In the genomic region with DNA sequence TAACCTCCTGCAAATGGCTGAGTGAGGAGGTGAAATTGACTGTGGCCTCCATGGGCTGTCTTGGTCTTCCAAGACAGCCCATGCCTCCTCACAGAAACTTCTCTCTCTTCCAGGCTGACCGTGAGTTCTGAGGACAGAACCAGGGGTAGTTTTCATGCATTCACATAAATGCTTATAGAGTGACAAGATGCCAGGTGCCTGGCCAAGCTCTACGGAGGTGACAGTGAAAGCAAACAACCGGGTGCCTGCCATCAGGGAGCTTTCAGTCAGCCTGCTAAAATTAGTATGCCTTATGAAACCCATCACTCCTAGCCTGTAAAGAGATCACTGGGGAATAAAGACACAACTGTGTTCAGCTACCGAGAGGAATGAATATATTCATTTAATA, we compare ENCODE assay signal across 8 cellular contexts. TPM values are rescaled to one million over a fixed set of nuclear protein-coding genes. Genes with fewer than 3 reads are reported as not detected.
DNase-seq lines count a peak whose midpoint lies in the region; ATAC-seq and TF ChIP-seq lines count a peak whose summit lies in the region.

No MANE protein-coding gene starts in this region.

- H4K8ac ChIP-seq in mesendoderm (ENCODE audit: low read depth, low read length) = no peak overlapping the region

- no peak overlapping the region for H2BK15ac ChIP-seq in mesendoderm (replicated peaks; ENCODE audit: low read depth)

- H2BK5ac ChIP-seq in mesendoderm (ENCODE audit: low read length) = no peak overlapping the region

- no peaks in the 10 kb centered on the region for H3K36me3 Mint-ChIP-seq in activated T-cell treated with anti-CD3 and anti-CD28 coated beads, Interleukin-2, amount 50 U/mL, for 72 hours (ENCODE audit: insufficient read depth in 2 of 2)
- H3K36me3 Mint-ChIP-seq in type B pancreatic cell = no peaks in the 10 kb centered on the region

- H2AK5ac ChIP-seq in mesendoderm (ENCODE audit: low read length) = no peak overlapping the region

- no peak for TF ChIP-seq CTCF in type B pancreatic cell (conservative IDR thresholded peaks at IDR 0.05)

- no peak overlapping the region for H3K27ac Mint-ChIP-seq in activated T-cell treated with anti-CD3 and anti-CD28 coated beads, Interleukin-2, amount 50 U/mL, for 72 hours
- peak overlapping the region; percentile 93 for H3K27ac Mint-ChIP-seq in type B pancreatic cell

- no peak for DNase-seq in activated T-cell treated with anti-CD3 and anti-CD28 coated beads, Interleukin-2, amount 50 U/mL, for 72 hours
- no peak for DNase-seq in activated T-cell treated with anti-CD3 and anti-CD28 coated beads for 4 hours
- DNase-seq in caudate nucleus (lab: John Stamatoyannopoulos, UW) = peak in 1 of 61 donors; percentile 42
- DNase-seq in mesendoderm = no peak
- no peak for DNase-seq in type B pancreatic cell (ENCODE audit: extremely low spot score, unreplicated experiment)
- DNase-seq in T-helper 9 cell = no peak
- DNase-seq in NCI-H526 treated with DMSO at 0.1 percent for 48 hours (lab: John Stamatoyannopoulos, UW) = no peak
- no peak for DNase-seq in OCI-M1 (lab: John Stamatoyannopoulos, UW)

- H3K4ac ChIP-seq in mesendoderm (ENCODE audit: low read depth, low read length) = no peak overlapping the region

- no peak overlapping the region for H4K5ac ChIP-seq in mesendoderm (ENCODE audit: low read length)

- H3K27me3 ChIP-seq in mesendoderm (ENCODE audit: insufficient read depth, low read length, poor library complexity) = no peaks in the 10 kb centered on the region

- no peaks in the 10 kb centered on the region for H3K79me1 ChIP-seq in mesendoderm (ENCODE audit: low read length)

- H3K23ac ChIP-seq in mesendoderm (ENCODE audit: low read length) = no peak overlapping the region

- no CpG with 5 or more reads among the region's 4 CpGs for WGBS in mesendoderm (ENCODE audit: extremely low coverage, insufficient coverage, low lambda C conversion rate)

- H3K4me2 ChIP-seq in mesendoderm (ENCODE audit: low read length) = peak overlapping the region; percentile 73

- H3K56ac ChIP-seq in mesendoderm (ENCODE audit: low read length) = peak overlapping the region; percentile 93

- H2BK120ac ChIP-seq in mesendoderm (ENCODE audit: low read depth, low read length) = no peak overlapping the region

- H3K4me3 Mint-ChIP-seq in activated T-cell treated with anti-CD3 and anti-CD28 coated beads, Interleukin-2, amount 50 U/mL, for 72 hours = peak overlapping the region; percentile 78 to 82
- H3K4me3 Mint-ChIP-seq in type B pancreatic cell = peak overlapping the region; percentile 97

- H3K9ac ChIP-seq in mesendoderm (ENCODE audit: low read length) = peak overlapping the region; percentile 83

- no peaks in the 10 kb centered on the region for H3K79me2 ChIP-seq in mesendoderm (ENCODE audit: control insufficient read depth, insufficient read depth, low read length)

- H3K27ac ChIP-seq in caudate nucleus (ENCODE audit: low read depth, low read length) = peak overlapping the region; percentile 97
- no peak overlapping the region for H3K27ac ChIP-seq in mesendoderm (ENCODE audit: low read depth, low read length)

- ATAC-seq in activated T-cell treated with anti-CD3 and anti-CD28 coated beads, Interleukin-2, amount 50 U/mL, for 72 hours (replicated peaks in 1 of 2) = no peak

- no peak overlapping the region for H3K4me3 ChIP-seq in mesendoderm (ENCODE audit: low read length)

- H3K4me1 Mint-ChIP-seq in activated T-cell treated with anti-CD3 and anti-CD28 coated beads, Interleukin-2, amount 50 U/mL, for 72 hours (ENCODE audit: low read depth) = peaks cover 17% of the 10 kb centered on the region
- H3K4me1 Mint-ChIP-seq in type B pancreatic cell (ENCODE audit: unreplicated experiment) = peaks cover 31% of the 10 kb centered on the region

- H3K27me3 Mint-ChIP-seq in activated T-cell treated with anti-CD3 and anti-CD28 coated beads, Interleukin-2, amount 50 U/mL, for 72 hours (ENCODE audit: low read depth) = peaks cover 70% of the 10 kb centered on the region
- H3K27me3 Mint-ChIP-seq in type B pancreatic cell = no peaks in the 10 kb centered on the region

- H3K36me3 ChIP-seq in mesendoderm (ENCODE audit: control insufficient read depth, insufficient read depth, low read length) = no peaks in the 10 kb centered on the region

- peak overlapping the region; percentile 96 for H3K18ac ChIP-seq in mesendoderm (ENCODE audit: low read length)

- H3K9me3 Mint-ChIP-seq in activated T-cell treated with anti-CD3 and anti-CD28 coated beads, Interleukin-2, amount 50 U/mL, for 72 hours = no peaks in the 10 kb centered on the region
- H3K9me3 Mint-ChIP-seq in type B pancreatic cell = no peaks in the 10 kb centered on the region

- peaks cover 3% of the 10 kb centered on the region for H3K4me1 ChIP-seq in mesendoderm (ENCODE audit: control insufficient read depth, low read depth, low read length)

RNA-seq across cellular contexts. Expression of a gene that starts 0.9 kb away (rescaled TPM):
- under 1 TPM in 1 of 2 donors, not detected in 1; 0.77 TPM for total RNA-seq in activated T-cell treated with anti-CD3 and anti-CD28 coated beads, Interleukin-2, amount 50 U/mL, for 72 hours
- polyA plus RNA-seq in mesendoderm (2013, experiment 1 of 2) = 6.9 TPM
- polyA plus RNA-seq in mesendoderm (2013, experiment 2 of 2) = 7.3 TPM
- total RNA-seq in type B pancreatic cell (ENCODE audit: low replicate concordance) = 25.0 and 26.4 TPM in 2 replicates

Comparison
In these comparisons a context has a peak if more than half of its experiments do, and no peak if none do; other contexts are left out.
1. RNA of a gene that starts 0.9 kb away (total RNA-seq): 25.0 to 26.4 TPM in type B pancreatic cell; 0.77 TPM in activated T-cell treated with anti-CD3 and anti-CD28 coated beads, Interleukin-2, amount 50 U/mL, for 72 hours; every median in the first group is over 10 times any median in the second.